2 cellular contexts compared by ENCODE assay signal in the genomic region with DNA sequence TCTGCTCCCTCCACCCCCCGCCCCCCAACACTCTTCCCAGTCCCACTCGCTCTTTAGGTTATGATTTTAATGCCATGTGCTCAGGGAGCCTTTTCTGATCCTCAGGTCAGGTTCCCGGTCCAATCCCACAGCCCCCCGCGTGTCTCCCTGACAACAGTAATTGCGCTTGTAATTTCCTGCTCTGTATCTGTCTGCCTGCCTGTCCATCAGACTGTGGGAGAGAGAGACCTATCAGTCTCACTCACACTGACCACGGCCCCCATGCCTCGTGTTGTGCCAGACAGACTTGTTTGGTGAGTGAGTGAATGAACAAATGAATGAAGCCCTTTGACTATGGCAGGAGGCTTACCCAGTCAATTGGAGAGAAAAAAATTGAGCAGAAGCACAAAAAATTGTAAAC.
TF ChIP-seq lines count a peak whose summit lies in the region.

No MANE protein-coding gene starts in this region.

TF ChIP-seq in IMR-90, 13 proteins besides CTCF, POLR2A, EP300 and RAD21:
- TF ChIP-seq RFX5 (IDR thresholded peaks at IDR 0.05; ENCODE audit: low read depth, low read length) (no peak), MXI1 (IDR thresholded peaks at IDR 0.05; ENCODE audit: borderline replicate concordance, low read depth, low read length) (no peak), CHD1 (IDR thresholded peaks at IDR 0.05; ENCODE audit: low read depth, low read length) (no peak), RCOR1 (IDR thresholded peaks at IDR 0.05; ENCODE audit: insufficient replicate concordance, low read length) (no peak), MAFK (IDR thresholded peaks at IDR 0.05; ENCODE audit: low read depth, low read length) (no peak), NFE2L2 (IDR thresholded peaks at IDR 0.05; ENCODE audit: low read depth, low read length) (no peak), BHLHE40 (IDR thresholded peaks at IDR 0.05; ENCODE audit: low read depth, low read length) (no peak), FOS (IDR thresholded peaks at IDR 0.05; ENCODE audit: low read depth, low read length) (no peak), SMC3 (IDR thresholded peaks at IDR 0.05; ENCODE audit: low read depth, low read length) (no peak), MAZ (IDR thresholded peaks at IDR 0.05; ENCODE audit: borderline replicate concordance, low read depth, low read length) (no peak), CEBPB (IDR thresholded peaks at IDR 0.05; ENCODE audit: low read depth, low read length) (no peak)
- TF ChIP-seq, protein P1, sequence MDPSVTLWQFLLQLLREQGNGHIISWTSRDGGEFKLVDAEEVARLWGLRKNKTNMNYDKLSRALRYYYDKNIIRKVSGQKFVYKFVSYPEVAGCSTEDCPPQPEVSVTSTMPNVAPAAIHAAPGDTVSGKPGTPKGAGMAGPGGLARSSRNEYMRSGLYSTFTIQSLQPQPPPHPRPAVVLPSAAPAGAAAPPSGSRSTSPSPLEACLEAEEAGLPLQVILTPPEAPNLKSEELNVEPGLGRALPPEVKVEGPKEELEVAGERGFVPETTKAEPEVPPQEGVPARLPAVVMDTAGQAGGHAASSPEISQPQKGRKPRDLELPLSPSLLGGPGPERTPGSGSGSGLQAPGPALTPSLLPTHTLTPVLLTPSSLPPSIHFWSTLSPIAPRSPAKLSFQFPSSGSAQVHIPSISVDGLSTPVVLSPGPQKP (IDR thresholded peaks at IDR 0.05; ENCODE audit: borderline replicate concordance, low read depth, low read length): no peak
TF ChIP-seq in IMR-90: peak in this region for 0.

TF ChIP-seq in K562, 482 proteins besides CTCF, POLR2A, EP300 and RAD21:
- TF ChIP-seq MEIS2 (IDR thresholded peaks at IDR 0.05; ENCODE audit: partially characterized antibody): peak; percentile 31
- peak; percentile 80; the same call in 1 of the 2 replicates for TF ChIP-seq ZNF24 (IDR thresholded peaks at IDR 0.05)
- TF ChIP-seq, protein P2, sequence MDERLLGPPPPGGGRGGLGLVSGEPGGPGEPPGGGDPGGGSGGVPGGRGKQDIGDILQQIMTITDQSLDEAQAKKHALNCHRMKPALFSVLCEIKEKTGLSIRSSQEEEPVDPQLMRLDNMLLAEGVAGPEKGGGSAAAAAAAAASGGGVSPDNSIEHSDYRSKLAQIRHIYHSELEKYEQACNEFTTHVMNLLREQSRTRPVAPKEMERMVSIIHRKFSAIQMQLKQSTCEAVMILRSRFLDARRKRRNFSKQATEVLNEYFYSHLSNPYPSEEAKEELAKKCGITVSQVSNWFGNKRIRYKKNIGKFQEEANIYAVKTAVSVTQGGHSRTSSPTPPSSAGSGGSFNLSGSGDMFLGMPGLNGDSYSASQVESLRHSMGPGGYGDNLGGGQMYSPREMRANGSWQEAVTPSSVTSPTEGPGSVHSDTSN (CRISPR knock-in tag; IDR thresholded peaks at IDR 0.05; ENCODE audit: low read depth): no peak
- TF ChIP-seq, protein P2 (tag; conservative IDR thresholded peaks at IDR 0.05; ENCODE audit: low read depth): 0 out of 2 replicates have a peak, but pooled peaks have one; percentile 22
- TF ChIP-seq, protein P3, sequence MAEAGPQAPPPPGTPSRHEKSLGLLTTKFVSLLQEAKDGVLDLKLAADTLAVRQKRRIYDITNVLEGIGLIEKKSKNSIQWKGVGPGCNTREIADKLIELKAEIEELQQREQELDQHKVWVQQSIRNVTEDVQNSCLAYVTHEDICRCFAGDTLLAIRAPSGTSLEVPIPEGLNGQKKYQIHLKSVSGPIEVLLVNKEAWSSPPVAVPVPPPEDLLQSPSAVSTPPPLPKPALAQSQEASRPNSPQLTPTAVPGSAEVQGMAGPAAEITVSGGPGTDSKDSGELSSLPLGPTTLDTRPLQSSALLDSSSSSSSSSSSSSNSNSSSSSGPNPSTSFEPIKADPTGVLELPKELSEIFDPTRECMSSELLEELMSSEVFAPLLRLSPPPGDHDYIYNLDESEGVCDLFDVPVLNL (CRISPR knock-in tag; IDR thresholded peaks at IDR 0.05; ENCODE audit: low read depth): no peak
- TF ChIP-seq, protein P4, sequence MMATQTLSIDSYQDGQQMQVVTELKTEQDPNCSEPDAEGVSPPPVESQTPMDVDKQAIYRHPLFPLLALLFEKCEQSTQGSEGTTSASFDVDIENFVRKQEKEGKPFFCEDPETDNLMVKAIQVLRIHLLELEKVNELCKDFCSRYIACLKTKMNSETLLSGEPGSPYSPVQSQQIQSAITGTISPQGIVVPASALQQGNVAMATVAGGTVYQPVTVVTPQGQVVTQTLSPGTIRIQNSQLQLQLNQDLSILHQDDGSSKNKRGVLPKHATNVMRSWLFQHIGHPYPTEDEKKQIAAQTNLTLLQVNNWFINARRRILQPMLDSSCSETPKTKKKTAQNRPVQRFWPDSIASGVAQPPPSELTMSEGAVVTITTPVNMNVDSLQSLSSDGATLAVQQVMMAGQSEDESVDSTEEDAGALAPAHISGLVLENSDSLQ (IDR thresholded peaks at IDR 0.05): peak; percentile 84
- TF ChIP-seq HMG20B (CRISPR knock-in tag; IDR thresholded peaks at IDR 0.05): no peak
- TF ChIP-seq, protein P5, sequence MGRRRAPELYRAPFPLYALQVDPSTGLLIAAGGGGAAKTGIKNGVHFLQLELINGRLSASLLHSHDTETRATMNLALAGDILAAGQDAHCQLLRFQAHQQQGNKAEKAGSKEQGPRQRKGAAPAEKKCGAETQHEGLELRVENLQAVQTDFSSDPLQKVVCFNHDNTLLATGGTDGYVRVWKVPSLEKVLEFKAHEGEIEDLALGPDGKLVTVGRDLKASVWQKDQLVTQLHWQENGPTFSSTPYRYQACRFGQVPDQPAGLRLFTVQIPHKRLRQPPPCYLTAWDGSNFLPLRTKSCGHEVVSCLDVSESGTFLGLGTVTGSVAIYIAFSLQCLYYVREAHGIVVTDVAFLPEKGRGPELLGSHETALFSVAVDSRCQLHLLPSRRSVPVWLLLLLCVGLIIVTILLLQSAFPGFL (CRISPR knock-in tag; IDR thresholded peaks at IDR 0.05): no peak
- TF ChIP-seq, protein P6, sequence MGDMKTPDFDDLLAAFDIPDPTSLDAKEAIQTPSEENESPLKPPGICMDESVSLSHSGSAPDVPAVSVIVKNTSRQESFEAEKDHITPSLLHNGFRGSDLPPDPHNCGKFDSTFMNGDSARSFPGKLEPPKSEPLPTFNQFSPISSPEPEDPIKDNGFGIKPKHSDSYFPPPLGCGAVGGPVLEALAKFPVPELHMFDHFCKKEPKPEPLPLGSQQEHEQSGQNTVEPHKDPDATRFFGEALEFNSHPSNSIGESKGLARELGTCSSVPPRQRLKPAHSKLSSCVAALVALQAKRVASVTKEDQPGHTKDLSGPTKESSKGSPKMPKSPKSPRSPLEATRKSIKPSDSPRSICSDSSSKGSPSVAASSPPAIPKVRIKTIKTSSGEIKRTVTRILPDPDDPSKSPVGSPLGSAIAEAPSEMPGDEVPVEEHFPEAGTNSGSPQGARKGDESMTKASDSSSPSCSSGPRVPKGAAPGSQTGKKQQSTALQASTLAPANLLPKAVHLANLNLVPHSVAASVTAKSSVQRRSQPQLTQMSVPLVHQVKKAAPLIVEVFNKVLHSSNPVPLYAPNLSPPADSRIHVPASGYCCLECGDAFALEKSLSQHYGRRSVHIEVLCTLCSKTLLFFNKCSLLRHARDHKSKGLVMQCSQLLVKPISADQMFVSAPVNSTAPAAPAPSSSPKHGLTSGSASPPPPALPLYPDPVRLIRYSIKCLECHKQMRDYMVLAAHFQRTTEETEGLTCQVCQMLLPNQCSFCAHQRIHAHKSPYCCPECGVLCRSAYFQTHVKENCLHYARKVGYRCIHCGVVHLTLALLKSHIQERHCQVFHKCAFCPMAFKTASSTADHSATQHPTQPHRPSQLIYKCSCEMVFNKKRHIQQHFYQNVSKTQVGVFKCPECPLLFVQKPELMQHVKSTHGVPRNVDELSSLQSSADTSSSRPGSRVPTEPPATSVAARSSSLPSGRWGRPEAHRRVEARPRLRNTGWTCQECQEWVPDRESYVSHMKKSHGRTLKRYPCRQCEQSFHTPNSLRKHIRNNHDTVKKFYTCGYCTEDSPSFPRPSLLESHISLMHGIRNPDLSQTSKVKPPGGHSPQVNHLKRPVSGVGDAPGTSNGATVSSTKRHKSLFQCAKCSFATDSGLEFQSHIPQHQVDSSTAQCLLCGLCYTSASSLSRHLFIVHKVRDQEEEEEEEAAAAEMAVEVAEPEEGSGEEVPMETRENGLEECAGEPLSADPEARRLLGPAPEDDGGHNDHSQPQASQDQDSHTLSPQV (IDR thresholded peaks at IDR 0.05): no peak
- no peak for TF ChIP-seq FOXM1 (IDR thresholded peaks at IDR 0.05; ENCODE audit: low read depth)
- no peak for TF ChIP-seq FOXM1 (CRISPR knock-in tag; IDR thresholded peaks at IDR 0.05; ENCODE audit: low read depth)
